8 cellular contexts compared by ENCODE assay signal in genomic region chr5:72018158-72018803, GRCh38.
A peak's percentile ranks its signal among the peaks of the same experiment; 100 is the strongest.
DNase-seq lines count a peak whose midpoint lies in the region; ATAC-seq and TF ChIP-seq lines count a peak whose summit lies in the region.

No MANE protein-coding gene starts in this region.

- H3K36me3 ChIP-seq in prostate gland: no peaks in the 10 kb centered on the region

- intact Hi-C loops in prostate gland (cut with DNase I): loop anchor here (10.0 kb wide), 1 partner anchor 87 kb away; the partner anchor contains the start of gene MAP1B

- DNase-seq in AML-193 (lab: John Stamatoyannopoulos, UW) (peak; percentile 13 to 38), NCI-H82 treated with DMSO at 0.1 percent for 48 hours (lab: John Stamatoyannopoulos, UW; ENCODE audit: unreplicated experiment) (peak; percentile 35), activated T-cell treated with anti-CD3 and anti-CD28 coated beads for 1 hour (ENCODE audit: low read depth) (peak; percentile 40), fibroblast of peridontal ligament (ENCODE audit: extremely low read depth) (peak; percentile 23), prostate gland (ENCODE audit: low spot score) (no peak)

- 36% methylated on average over 1 of the region's 1 CpG for WGBS in prostate gland

- no peaks in the 10 kb centered on the region for H3K27me3 ChIP-seq in prostate gland (replicated peaks; ENCODE audit: insufficient read depth)

- TF ChIP-seq POLR2A in prostate gland (IDR thresholded peaks at IDR 0.05): no peak

- H3K27ac ChIP-seq in prostate gland: no peak overlapping the region

- peak; percentile 56 to 79 (median 72) for TF ChIP-seq CTCF in prostate gland (IDR thresholded peaks at IDR 0.05)

- no peaks in the 10 kb centered on the region for H3K4me1 ChIP-seq in prostate gland (replicated peaks)

- no peaks in the 10 kb centered on the region for H3K9me3 ChIP-seq in prostate gland

- H3K4me3 ChIP-seq in prostate gland: no peak overlapping the region

- ATAC-seq in GM19438 (IDR thresholded peaks at IDR 0.05; ENCODE audit: low read depth, unreplicated experiment): peak; percentile 80
- ATAC-seq in HG02588 (IDR thresholded peaks at IDR 0.05; ENCODE audit: unreplicated experiment): no peak
- ATAC-seq in HG03095 (IDR thresholded peaks at IDR 0.05; ENCODE audit: unreplicated experiment): no peak
